Comparison of ENCODE assay signal across 17 cellular contexts in the genomic region with DNA sequence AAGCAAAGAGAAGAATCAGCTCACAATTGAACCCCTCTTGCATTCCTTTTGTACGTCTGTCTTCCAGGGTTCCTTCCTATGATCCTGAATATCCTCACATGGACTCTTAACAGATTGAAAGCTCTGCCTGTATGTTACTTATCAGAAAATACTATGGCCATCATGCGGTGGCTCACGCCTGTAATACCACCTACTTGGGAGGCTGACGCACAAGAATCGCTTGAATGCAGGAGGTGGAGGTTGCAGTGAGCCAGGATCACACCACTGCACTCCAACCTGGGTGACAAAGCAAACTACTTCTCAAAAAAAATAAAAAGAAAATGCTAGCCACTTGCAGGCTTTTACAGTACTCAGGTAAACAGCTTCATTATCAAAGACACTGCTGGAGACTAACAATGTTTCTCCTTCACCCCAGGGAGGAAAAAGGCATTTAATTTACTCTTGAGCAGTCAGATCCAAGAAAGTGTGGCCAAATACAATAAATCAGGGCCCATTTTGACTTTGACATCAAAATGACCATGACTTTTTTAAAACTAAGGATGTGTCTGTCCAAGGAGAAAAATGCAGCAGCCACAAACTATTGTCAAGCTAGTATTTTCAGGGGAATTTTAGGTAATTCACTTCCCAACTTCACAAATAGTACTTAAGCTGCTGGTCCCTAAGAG.
"Had no signal": no experiment of that assay in that cellular context is flagged by ENCODE, and none has a peak within 500 bp of the region (broad histone marks: within the 10 kb centered on the region; RNA-seq: fewer than 3 reads in every experiment).

No MANE protein-coding gene starts in this region.

- H3K4me3 ChIP-seq: lung, mucosa of descending colon, prostate gland, upper lobe of left lung had no signal

- H3K27ac ChIP-seq: prostate gland, upper lobe of left lung had no signal

- H3K27me3 ChIP-seq: upper lobe of left lung had no signal

- ATAC-seq: mucosa of descending colon, natural killer cell, sciatic nerve had no signal

- H3K9me3 ChIP-seq: mucosa of descending colon, prostate gland, upper lobe of left lung had no signal

- H3K36me3 ChIP-seq: prostate gland, upper lobe of left lung had no signal

- DNase-seq: activated CD4-positive, alpha-beta T cell treated with anti-CD3 and anti-CD28 coated beads, Interleukin-2, amount 10 ng/mL, durations not matched to agents 7 days and 5 days; activated CD4-positive, CD25-positive, alpha-beta regulatory T cell; activated CD8-positive, alpha-beta memory T cell treated with anti-CD3 and anti-CD28 coated beads for 24 hours; activated naive CD4-positive, alpha-beta T cell treated with Interleukin-2 at 50 U/mL for 16 hours; central memory CD4-positive, alpha-beta T cell; effector memory CD4-positive, alpha-beta T cell; immature natural killer cell; mucosa of descending colon; natural killer cell; occipital lobe; stimulated activated naive CD4-positive, alpha-beta T cell; substantia nigra; T-helper 2 cell; upper lobe of left lung had no signal
